8 cellular contexts compared by ENCODE assay signal in genomic region chr1:112954945-112955677, GRCh38. TPM values are rescaled to one million over a fixed set of nuclear protein-coding genes. Genes with fewer than 3 reads are reported as not detected.
A peak's percentile ranks its signal among the peaks of the same experiment; 100 is the strongest.
DNase-seq lines count a peak whose midpoint lies in the region; ATAC-seq and TF ChIP-seq lines count a peak whose summit lies in the region.

No MANE protein-coding gene starts in this region.

- peak overlapping the region; percentile 94 for H3K4me2 ChIP-seq in GM23248 (ENCODE audit: unreplicated experiment)

- no peak for TF ChIP-seq POLR2A in adrenal gland (IDR thresholded peaks at IDR 0.05)

- in situ Hi-C loops in GM23248 (cut with MboI), result no loop called here

- ATAC-seq in right cardiac atrium, result peak; percentile 32 to 46

- TF ChIP-seq CTCF in adrenal gland (IDR thresholded peaks at IDR 0.05), result no peak

- intact Hi-C loops in adrenal gland (cut with DNase I), result loop anchor here (10.0 kb wide), 1 partner anchor 70 kb away; no protein-coding TSS in a partner anchor
- intact Hi-C loops in right cardiac atrium (cut with DNase I), result loop anchor here in 1 of 4 donors (2.0 kb wide), 1 partner anchor 74 kb away; no protein-coding TSS in a partner anchor

- H3K36me3 ChIP-seq in GM23248 (ENCODE audit: low read depth), result no peaks in the 10 kb centered on the region
- no peaks in the 10 kb centered on the region for H3K36me3 ChIP-seq in adrenal gland (replicated peaks in 1 of 2)

- no peaks in the 10 kb centered on the region for H3K9me3 ChIP-seq in GM23248 (ENCODE audit: low read depth)
- no peaks in the 10 kb centered on the region for H3K9me3 ChIP-seq in adrenal gland (replicated peaks in 1 of 3)
- no peaks in the 10 kb centered on the region for H3K9me3 ChIP-seq in right cardiac atrium (ENCODE audit: control insufficient read depth, low read length)

- peak; percentile 84 for DNase-seq in ELR (ENCODE audit: low read depth)
- peak; percentile 86 for DNase-seq in GM23248
- peak; percentile 68 to 80 for DNase-seq in Kasumi-1 (lab: John Stamatoyannopoulos, UW)
- peak; percentile 13 to 54 for DNase-seq in SW 1271 (lab: John Stamatoyannopoulos, UW)
- DNase-seq in adrenal gland, result peak; percentile 40 to 70 (median 52)
- DNase-seq in right cardiac atrium, result peak; percentile 39 to 79 (median 73)
- DNase-seq in renal cortical epithelial cell (ENCODE audit: low read depth), result peak; percentile 50
- DNase-seq in NCI-H2029 (lab: John Stamatoyannopoulos, UW), result no peak

- WGBS in GM23248 (ENCODE audit: low coverage in 1 of 2, low lambda C conversion rate in 2 of 2, missing lambda C conversion rate in 2 of 2), 2 experiments, result 1 to 2% methylated on average over 25 of the region's 25 CpGs
- 1 to 4% (median 2%) methylated on average over 10 to 25 of the region's 25 CpGs for WGBS in adrenal gland, 4 donors
- WGBS in right cardiac atrium, result 1% methylated on average over 25 of the region's 25 CpGs

- no peaks in the 10 kb centered on the region for H3K27me3 ChIP-seq in GM23248 (replicated peaks; ENCODE audit: insufficient read depth)
- no peaks in the 10 kb centered on the region for H3K27me3 ChIP-seq in adrenal gland
- no peaks in the 10 kb centered on the region for H3K27me3 ChIP-seq in right cardiac atrium (ENCODE audit: control insufficient read depth, insufficient read depth)

- no peaks in the 10 kb centered on the region for H3K9me2 ChIP-seq in GM23248 (ENCODE audit: insufficient read depth)

- H3F3A ChIP-seq in GM23248 (ENCODE audit: insufficient read depth), result peaks cover 19% of the 10 kb centered on the region

- no peaks in the 10 kb centered on the region; the same call in 1 of the 2 replicates for H4K20me1 ChIP-seq in GM23248 (ENCODE audit: insufficient read depth)

- H3K4me1 ChIP-seq in GM23248 (ENCODE audit: insufficient read depth), result peaks cover 30% of the 10 kb centered on the region
- peaks cover 6 to 27% of the 10 kb centered on the region in 2 donors for H3K4me1 ChIP-seq in adrenal gland (replicated peaks in 1 of 2)
- H3K4me1 ChIP-seq in right cardiac atrium (ENCODE audit: control insufficient read depth, insufficient read depth, low read length), result peaks cover 3% of the 10 kb centered on the region

- H2AFZ ChIP-seq in GM23248, result peak overlapping the region; percentile 87

- peak overlapping the region; percentile 96 for H3K27ac ChIP-seq in GM23248
- peak overlapping the region; percentile 85 to 96 (median 90) for H3K27ac ChIP-seq in adrenal gland
- H3K27ac ChIP-seq in right cardiac atrium (ENCODE audit: low read length), result peak overlapping the region; percentile 83

- peak overlapping the region; percentile 98 for H3K4me3 ChIP-seq in GM23248
- H3K4me3 ChIP-seq in adrenal gland, result peak overlapping the region; percentile 19 to 68 (median 58)
- H3K4me3 ChIP-seq in right cardiac atrium (ENCODE audit: low read length), result peak overlapping the region; percentile 55

- peak overlapping the region; percentile 97 for H3K9ac ChIP-seq in GM23248

- peaks cover 98% of the 10 kb centered on the region for H3K79me2 ChIP-seq in GM23248 (ENCODE audit: insufficient read depth)

RNA-seq across cellular contexts. Expression of gene SLC16A1, which starts 0.9 kb away (rescaled TPM):
- total RNA-seq in GM23248 (2014; rRNA removed; shearing (Covaris generic)), result 153 and 178 TPM in 2 replicates
- polyA plus RNA-seq in GM23248 (2016; fragmentation: Nextera tagmentation; extraction: Ambion mirVana) (97.5 and 99.9 TPM in 2 replicates), adrenal gland (10 to 100 TPM in 1 of 3 donors, 1 to 10 TPM in 2; 6.0 to 36.3 (median 6.9) TPM), right cardiac atrium (35.4 TPM)
- total RNA-seq in adrenal gland (10 to 100 TPM; 20.9 to 38.1 (median 27.5) TPM), right cardiac atrium (100 to 1,000 TPM in 1 of 4 donors, 10 to 100 TPM in 3; 62.7 to 123 (median 68.6) TPM), renal cortical epithelial cell (128 and 149 TPM in 2 replicates)
